Comparison of ENCODE assay signal across 7 cellular contexts in genomic region chr12:3777206-3777809, GRCh38. TPM values are rescaled to one million over a fixed set of nuclear protein-coding genes. Genes with fewer than 3 reads are reported as not detected.
DNase-seq lines count a peak whose midpoint lies in the region; ATAC-seq and TF ChIP-seq lines count a peak whose summit lies in the region.

No MANE protein-coding gene starts in this region.

- in situ Hi-C loops in G401 (cut with HindIII; ENCODE audit: low sequenced_read_pairs), result no loop called here

- no peaks in the 10 kb centered on the region for H3K9me3 Mint-ChIP-seq in neural crest cell

- H3K9me3 ChIP-seq in RWPE2 (ENCODE audit: severe bottlenecking), result no peaks in the 10 kb centered on the region

- H3K27ac ChIP-seq in RWPE2 (ENCODE audit: poor library complexity, severe bottlenecking), result no peak overlapping the region

- peak; percentile 84 for TF ChIP-seq CTCF in RWPE2 (IDR thresholded peaks at IDR 0.05; ENCODE audit: poor library complexity, severe bottlenecking)
- peak; percentile 92 for TF ChIP-seq CTCF in neural crest cell (conservative IDR thresholded peaks at IDR 0.05)

- no peaks in the 10 kb centered on the region for H3K36me3 Mint-ChIP-seq in neural crest cell (ENCODE audit: low read depth)

- H3K27ac Mint-ChIP-seq in neural crest cell (ENCODE audit: unreplicated experiment), result no peak overlapping the region

- H3K4me1 Mint-ChIP-seq in neural crest cell, result no peaks in the 10 kb centered on the region

- no peaks in the 10 kb centered on the region for H3K27me3 ChIP-seq in RWPE2 (ENCODE audit: insufficient read depth, poor library complexity, severe bottlenecking)

- no peaks in the 10 kb centered on the region for H3K36me3 ChIP-seq in RWPE2 (ENCODE audit: low read depth)

- peaks cover 10% of the 10 kb centered on the region for H3K27me3 Mint-ChIP-seq in neural crest cell (ENCODE audit: low read depth)

- H3K4me3 Mint-ChIP-seq in neural crest cell, result no peak overlapping the region

- DNase-seq in G401 (ENCODE audit: low spot score), result peak; percentile 82
- DNase-seq in LHCN-M2 (ENCODE audit: low read depth), result peak; percentile 49
- DNase-seq in RWPE2 (ENCODE audit: low spot score), result no peak
- DNase-seq in fibroblast of gingiva (ENCODE audit: low read depth), result peak; percentile 45
- no peak for DNase-seq in neural crest cell (ENCODE audit: low read depth, low spot score)
- no peak for DNase-seq in HK-2 (ENCODE audit: unreplicated experiment)

- peak; percentile 77 for ATAC-seq in RWPE2 (ENCODE audit: low read depth)
- no peak for ATAC-seq in GM18858 (IDR thresholded peaks at IDR 0.05; ENCODE audit: unreplicated experiment)

- H3K4me3 ChIP-seq in RWPE2 (ENCODE audit: severe bottlenecking), result no peak overlapping the region

- H3K4me1 ChIP-seq in RWPE2 (ENCODE audit: insufficient read depth, poor library complexity, severe bottlenecking), result peaks cover under 1% of the 10 kb centered on the region

RNA-seq across cellular contexts. Expression of gene CRACR2A, which starts 24.4 kb away (rescaled TPM):
- not detected in 2 replicates for total RNA-seq in G401 (2014; rRNA removed; shearing (Covaris generic))
- 6.7 and 7.0 TPM in 2 replicates for total RNA-seq in LHCN-M2 (2014; rRNA removed)
- 3.7 TPM for polyA plus RNA-seq in LHCN-M2 (2012)
- total RNA-seq in neural crest cell, result 2.2 and 2.7 TPM in 2 replicates

Comparison
In these comparisons a context has a peak if more than half of its experiments do, and no peak if none do; other contexts are left out.
1. DNase-seq: peak in G401 (single experiment), LHCN-M2 (single experiment) and fibroblast of gingiva (single experiment); none in RWPE2 (single experiment), neural crest cell (single experiment) and HK-2 (single experiment).